ENCODE assay signal across 26 cellular contexts in the genomic region with DNA sequence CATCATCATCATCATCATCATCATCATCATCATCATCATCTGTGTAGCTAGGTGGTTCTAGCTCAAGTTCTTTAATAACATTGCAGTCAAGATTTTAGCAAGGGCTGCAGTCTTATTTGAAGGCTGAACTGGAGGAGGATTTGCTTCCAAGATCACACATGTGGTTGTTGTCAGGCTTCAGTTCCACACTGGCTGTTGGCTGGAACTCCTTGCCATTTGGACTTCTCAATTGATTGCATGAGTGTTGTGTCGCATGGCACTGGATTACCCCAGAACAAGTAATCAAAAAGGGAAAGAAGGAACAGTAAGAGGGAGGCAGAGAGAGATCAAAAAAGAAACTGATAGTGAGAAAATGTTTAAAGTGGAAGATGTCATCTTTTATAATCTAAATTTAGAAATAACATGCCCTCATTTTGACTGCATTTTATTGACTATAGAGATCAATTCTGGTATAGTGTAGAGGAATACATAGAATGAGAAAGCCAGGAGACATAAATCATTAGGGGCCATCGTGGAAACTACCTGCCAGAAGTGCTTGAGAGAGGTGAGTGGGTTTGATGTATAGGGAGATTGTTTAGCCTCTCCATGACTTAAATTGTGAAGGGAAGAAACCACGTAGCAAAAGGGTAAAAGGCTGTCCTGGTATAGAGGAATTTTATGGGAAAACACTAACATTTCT.
DNase-seq lines count a peak whose midpoint lies in the region; ATAC-seq and TF ChIP-seq lines count a peak whose summit lies in the region.
"Had no signal": no experiment of that assay in that cellular context is flagged by ENCODE, and none has a peak within 500 bp of the region (broad histone marks: within the 10 kb centered on the region; RNA-seq: fewer than 3 reads in every experiment).

No MANE protein-coding gene starts in this region.

- no peaks in the 10 kb centered on the region for H3K36me3 ChIP-seq in upper lobe of right lung
- H3K36me3 ChIP-seq: neural progenitor cell, upper lobe of left lung had no signal

- H3K4me1 ChIP-seq in upper lobe of right lung = no peaks in the 10 kb centered on the region
- H3K4me1 ChIP-seq: neural progenitor cell, upper lobe of left lung had no signal

- peak overlapping the region in 1 of 2 donors; percentile 91 for H3K27ac Mint-ChIP-seq in stimulated activated naive CD8-positive, alpha-beta T cell treated with anti-CD3 and anti-CD28 coated beads, Interleukin-15, amount 100 ng/mL, for 72 hours
- H3K27ac Mint-ChIP-seq in T-cell = no peak overlapping the region
- H3K27ac Mint-ChIP-seq: CD4-positive, alpha-beta T cell; neural progenitor cell had no signal

- no peaks in the 10 kb centered on the region for H3K36me3 Mint-ChIP-seq in T-cell
- H3K36me3 Mint-ChIP-seq: neural progenitor cell had no signal

- H3K4me3 ChIP-seq in upper lobe of right lung = no peak overlapping the region
- H3K4me3 ChIP-seq: GM23248, hepatocyte, neural progenitor cell, upper lobe of left lung had no signal

- H3K4me1 Mint-ChIP-seq in stimulated activated naive CD8-positive, alpha-beta T cell treated with anti-CD3 and anti-CD28 coated beads, Interleukin-15, amount 100 ng/mL, for 72 hours = peaks cover 34% of the 10 kb centered on the region
- H3K4me1 Mint-ChIP-seq in T-cell = peaks cover 0 to 7% (median 2%) of the 10 kb centered on the region in 3 donors
- H3K4me1 Mint-ChIP-seq: neural progenitor cell had no signal

- CTCF ChIA-PET in RWPE1 (lab: Yijun Ruan, JAX) = no interaction called here
- CTCF ChIA-PET in T-cell (lab: Charles Lee) = no interaction called here

- intact Hi-C loops in upper lobe of right lung (cut with DNase I) = no loop called here

- H3K27me3 ChIP-seq in upper lobe of right lung = no peaks in the 10 kb centered on the region
- H3K27me3 ChIP-seq: hepatocyte, neural progenitor cell, upper lobe of left lung had no signal

- H3K4me3 Mint-ChIP-seq in stimulated activated naive CD8-positive, alpha-beta T cell treated with anti-CD3 and anti-CD28 coated beads, Interleukin-15, amount 100 ng/mL, for 72 hours = peak overlapping the region; percentile 18 to 24
- H3K4me3 Mint-ChIP-seq in T-cell = no peak overlapping the region
- H3K4me3 Mint-ChIP-seq: CD4-positive, alpha-beta T cell; neural progenitor cell had no signal

- POLR2A ChIA-PET in RWPE1 (lab: Yijun Ruan, JAX; ENCODE audit: low non-redundant PET) = no interaction called here
- POLR2A ChIA-PET in T-cell (lab: Charles Lee) = no interaction called here

- no peaks in the 10 kb centered on the region for H3K9me3 Mint-ChIP-seq in stimulated activated naive CD8-positive, alpha-beta T cell treated with anti-CD3 and anti-CD28 coated beads, Interleukin-15, amount 100 ng/mL, for 72 hours
- no peaks in the 10 kb centered on the region for H3K9me3 Mint-ChIP-seq in T-cell
- H3K9me3 Mint-ChIP-seq: CD4-positive, alpha-beta T cell; neural progenitor cell had no signal

- ATAC-seq in stimulated activated naive CD8-positive, alpha-beta T cell treated with anti-CD3 and anti-CD28 coated beads, Interleukin-15, amount 100 ng/mL, for 72 hours = no peak
- ATAC-seq in stimulated activated naive CD8-positive, alpha-beta T cell treated with anti-CD3 and anti-CD28 coated beads, Interleukin-15, Interleukin-2, amounts not matched to agents 100 U/mL and 50 U/mL, for 24 hours = no peak
- peak; percentile 47 for ATAC-seq in GM19395 (IDR thresholded peaks at IDR 0.05; ENCODE audit: unreplicated experiment)
- ATAC-seq in HG03520 (IDR thresholded peaks at IDR 0.05; ENCODE audit: unreplicated experiment) = peak; percentile 39
- peak; percentile 36 for ATAC-seq in upper lobe of right lung
- ATAC-seq in T-cell (replicated peaks in 1 of 4) = no peak
- ATAC-seq: HepG2 had no signal

- H3K27ac ChIP-seq in upper lobe of right lung = no peak overlapping the region
- H3K27ac ChIP-seq in RWPE1 = no peak overlapping the region
- H3K27ac ChIP-seq: GM23248, hepatocyte, neural progenitor cell, upper lobe of left lung had no signal

- DNase-seq in stimulated activated naive CD8-positive, alpha-beta T cell treated with anti-CD3 and anti-CD28 coated beads, Interleukin-15, amount 100 ng/mL, for 72 hours = no peak
- DNase-seq in stimulated activated naive CD8-positive, alpha-beta T cell treated with anti-CD3 and anti-CD28 coated beads, Interleukin-15, Interleukin-2, amounts not matched to agents 100 U/mL and 50 U/mL, for 24 hours = no peak
- DNase-seq in upper lobe of right lung (no peak), RWPE1 (ENCODE audit: low spot score) (no peak), T-cell (no peak)
- DNase-seq in stimulated activated CD4-positive, alpha-beta T cell treated with anti-CD3 and anti-CD28 coated beads, Interleukin-4, amount 100 ng/mL, for 4 hours = no peak
- DNase-seq: activated CD4-positive, alpha-beta T cell treated with anti-CD3 and anti-CD28 coated beads for 1 hour; activated CD8-positive, alpha-beta memory T cell treated with anti-CD3 and anti-CD28 coated beads, Interleukin-2, amount 50 U/mL, for 4 hours; activated naive CD4-positive, alpha-beta T cell; aorta; CD4-positive, alpha-beta T cell; central memory CD4-positive, alpha-beta T cell; DMS153; foreskin fibroblast; GDM1; GM23248; NCI-H1436; NCI-H524 treated with DMSO at 0.1 percent for 48 hours; small intestine; stimulated activated CD4-positive, alpha-beta T cell treated with anti-CD3 and anti-CD28 coated beads, Interleukin-4, amount 100 ng/mL, for 1 hour; upper lobe of left lung had no signal

- H3K27me3 Mint-ChIP-seq in stimulated activated naive CD8-positive, alpha-beta T cell treated with anti-CD3 and anti-CD28 coated beads, Interleukin-15, amount 100 ng/mL, for 72 hours = peaks cover 24% of the 10 kb centered on the region
- H3K27me3 Mint-ChIP-seq in T-cell = no peaks in the 10 kb centered on the region
- H3K27me3 Mint-ChIP-seq: CD4-positive, alpha-beta T cell had no signal

- H3K9me3 ChIP-seq in upper lobe of right lung = no peaks in the 10 kb centered on the region
- H3K9me3 ChIP-seq: upper lobe of left lung had no signal

- TF ChIP-seq CTCF in upper lobe of right lung (IDR thresholded peaks at IDR 0.05) (no peak), RWPE1 (conservative IDR thresholded peaks at IDR 0.05; ENCODE audit: low read depth) (no peak)

Comparison
In these comparisons a context has a peak if more than half of its experiments do, and no peak if none do; other contexts are left out.
1. ATAC-seq: peak in GM19395 (single experiment), HG03520 (single experiment) and upper lobe of right lung (single experiment); none in stimulated activated naive CD8-positive, alpha-beta T cell treated with anti-CD3 and anti-CD28 coated beads, Interleukin-15, amount 100 ng/mL, for 72 hours (single experiment), stimulated activated naive CD8-positive, alpha-beta T cell treated with anti-CD3 and anti-CD28 coated beads, Interleukin-15, Interleukin-2, amounts not matched to agents 100 U/mL and 50 U/mL, for 24 hours (single experiment) and T-cell (0 of 4).
2. H3K4me3 Mint-ChIP-seq: peak in stimulated activated naive CD8-positive, alpha-beta T cell treated with anti-CD3 and anti-CD28 coated beads, Interleukin-15, amount 100 ng/mL, for 72 hours (2 of 2); none in T-cell (0 of 3).